25 cellular contexts compared by ENCODE assay signal in the genomic region with DNA sequence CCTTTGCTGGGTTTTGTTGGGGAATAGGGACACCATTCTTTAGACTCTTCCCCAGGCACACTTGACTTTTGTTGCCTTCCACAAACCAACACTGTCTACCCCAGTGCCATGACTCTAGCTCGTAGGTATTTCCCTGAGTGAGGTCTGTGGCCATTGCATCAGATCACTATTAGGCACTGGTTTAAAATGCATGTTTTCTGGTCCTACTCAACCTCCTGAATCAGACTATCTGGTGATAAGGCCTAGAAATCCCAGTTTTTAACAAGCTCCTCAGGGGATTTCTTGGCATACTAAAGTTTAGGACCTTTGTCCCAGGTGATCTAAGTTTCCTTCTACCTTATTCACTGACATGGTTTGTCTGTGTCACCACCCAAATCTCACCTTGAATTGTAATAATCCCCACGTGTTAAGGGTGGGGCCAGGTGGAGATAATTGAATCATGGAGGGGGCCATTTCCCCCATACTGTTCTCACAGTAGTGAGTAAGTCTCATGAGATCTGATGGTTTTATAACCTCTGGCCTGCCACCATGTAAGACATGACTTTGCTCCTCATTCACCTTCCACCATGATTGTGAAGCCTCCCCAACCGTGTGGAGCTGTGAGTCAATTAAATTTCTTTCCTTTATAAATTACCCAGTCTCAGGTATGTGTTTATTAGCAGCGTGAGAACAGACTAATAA.
DNase-seq lines count a peak whose midpoint lies in the region; ATAC-seq and TF ChIP-seq lines count a peak whose summit lies in the region.
"Had no signal": no experiment of that assay in that cellular context is flagged by ENCODE, and none has a peak within 500 bp of the region (broad histone marks: within the 10 kb centered on the region; RNA-seq: fewer than 3 reads in every experiment).

No MANE protein-coding gene starts in this region.

- H3K4me2 ChIP-seq in PC-3 (ENCODE audit: low read length) (no peak overlapping the region), mesendoderm (ENCODE audit: low read length) (no peak overlapping the region)

- no peak overlapping the region for H4K5ac ChIP-seq in mesendoderm (ENCODE audit: low read length)

- H4K20me1 ChIP-seq in PC-3 (ENCODE audit: low read length): no peaks in the 10 kb centered on the region

- ATAC-seq in PC-3: no peak
- no peak for ATAC-seq in WTC11
- ATAC-seq: activated naive CD8-positive, alpha-beta T cell treated with anti-CD3 and anti-CD28 coated beads, Interleukin-2, amount 50 U/mL, for 24 hours; esophagus mucosa; heart left ventricle; T-cell; upper lobe of right lung had no signal

- H3K36me3 ChIP-seq in PC-3 (ENCODE audit: low read depth, low read length) (no peaks in the 10 kb centered on the region), mesendoderm (ENCODE audit: control insufficient read depth, insufficient read depth, low read length) (no peaks in the 10 kb centered on the region)
- H3K36me3 ChIP-seq: HAP-1, heart left ventricle, left ventricle myocardium inferior, neutrophil, upper lobe of right lung had no signal

- POLR2A ChIA-PET in PC-3 (lab: Charles Lee; ENCODE audit: unreplicated experiment) (no interaction called here), WTC11 (lab: Charles Lee) (interaction anchor here (1.1 kb wide), 1 partner anchor 18 kb away, joined by 3 read pairs; no protein-coding TSS in a partner anchor)

- H3K79me1 ChIP-seq in mesendoderm (ENCODE audit: low read length): no peaks in the 10 kb centered on the region

- H3K18ac ChIP-seq in mesendoderm (ENCODE audit: low read length): no peak overlapping the region

- peak overlapping the region; percentile 3 for H3K4ac ChIP-seq in mesendoderm (ENCODE audit: low read depth, low read length)

- peak overlapping the region; percentile 43 for H2BK5ac ChIP-seq in mesendoderm (ENCODE audit: low read length)

- no peak overlapping the region for H3K27ac ChIP-seq in PC-3 (ENCODE audit: low read length)
- H3K27ac ChIP-seq in mesendoderm (ENCODE audit: low read depth, low read length): peak overlapping the region; percentile 45
- H3K27ac ChIP-seq: heart left ventricle, left ventricle myocardium inferior, neutrophil, upper lobe of right lung had no signal

- H3K27ac Mint-ChIP-seq in WTC11: no peak overlapping the region
- H3K27ac Mint-ChIP-seq: activated naive CD8-positive, alpha-beta T cell treated with anti-CD3 and anti-CD28 coated beads, Interleukin-2, amount 50 U/mL, for 24 hours; activated T-helper 2 cell treated with anti-CD3 and anti-CD28 coated beads, Interferon-gamma antibody, Interleukin-2, Interleukin-4, amounts not matched to agents 10 μg/mL and 5 μg/mL and 100 μg/mL, durations not matched to agents 14 hours and 24 hours and 36 hours; B cell; T-cell had no signal

- no peaks in the 10 kb centered on the region for H3K79me2 ChIP-seq in PC-3 (ENCODE audit: low read length)
- H3K79me2 ChIP-seq in mesendoderm (ENCODE audit: control insufficient read depth, insufficient read depth, low read length): no peaks in the 10 kb centered on the region

- no peak overlapping the region for H3K23ac ChIP-seq in mesendoderm (ENCODE audit: low read length)

- H2AFZ ChIP-seq in PC-3 (ENCODE audit: low read length): no peak overlapping the region

- whole genome bisulfite sequencing in mesendoderm (ENCODE audit: extremely low coverage, insufficient coverage, low lambda C conversion rate): no CpG with 5 or more reads among the region's 4 CpGs

- H3K27me3 ChIP-seq in PC-3 (ENCODE audit: low read length): no peaks in the 10 kb centered on the region
- no peaks in the 10 kb centered on the region for H3K27me3 ChIP-seq in mesendoderm (ENCODE audit: insufficient read depth, low read length, poor library complexity)

- no peak overlapping the region for H3K4me3 Mint-ChIP-seq in WTC11
- H3K4me3 Mint-ChIP-seq: activated naive CD8-positive, alpha-beta T cell treated with anti-CD3 and anti-CD28 coated beads, Interleukin-2, amount 50 U/mL, for 24 hours; B cell; central memory CD8-positive, alpha-beta T cell; T-cell had no signal

- H2AK5ac ChIP-seq in mesendoderm (ENCODE audit: low read length): no peak overlapping the region

- peaks cover 15% of the 10 kb centered on the region for H3K4me1 Mint-ChIP-seq in WTC11
- H3K4me1 Mint-ChIP-seq: activated naive CD8-positive, alpha-beta T cell treated with anti-CD3 and anti-CD28 coated beads, Interleukin-2, amount 50 U/mL, for 24 hours; B cell; central memory CD8-positive, alpha-beta T cell; T-cell had no signal

- no peaks in the 10 kb centered on the region for H3K4me1 ChIP-seq in PC-3 (ENCODE audit: insufficient read depth, low read length)
- H3K4me1 ChIP-seq in mesendoderm (ENCODE audit: control insufficient read depth, low read depth, low read length): peaks cover 5% of the 10 kb centered on the region
- H3K4me1 ChIP-seq: HAP-1, heart left ventricle, left ventricle myocardium inferior, upper lobe of right lung had no signal

- in situ Hi-C loops in ACHN (cut with HindIII; ENCODE audit: low pct_ligation_motif_present, low pct_unique_long_range_greater_than_20kb, low sequenced_read_pairs): no loop called here

- H2BK120ac ChIP-seq in mesendoderm (ENCODE audit: low read depth, low read length): no peak overlapping the region

- H2BK15ac ChIP-seq in mesendoderm (replicated peaks; ENCODE audit: low read depth): no peak overlapping the region

- intact Hi-C loops in PC-3 (cut with micrococcal nuclease): no loop called here

- H3K36me3 Mint-ChIP-seq in WTC11: no peaks in the 10 kb centered on the region
- H3K36me3 Mint-ChIP-seq: T-cell had no signal

- peak; percentile 52 for DNase-seq in ELR (ENCODE audit: low read depth)
- peak; percentile 16 for DNase-seq in PC-3
- peak; percentile 50 for DNase-seq in epithelial cell of esophagus (ENCODE audit: low read depth)
- peak; percentile 44 for DNase-seq in mesendoderm
- no peak for DNase-seq in ACHN
- no peak for DNase-seq in WTC11 (ENCODE audit: low spot score)
- DNase-seq in middle frontal gyrus (ENCODE audit: extremely low spot score, low spot score): no peak
- DNase-seq in NCI-H1694 treated with DMSO at 0.1 percent for 48 hours (lab: John Stamatoyannopoulos, UW): no peak
- DNase-seq: activated CD4-positive, alpha-beta T cell treated with anti-CD3 and anti-CD28 coated beads, Interleukin-2, amount 50 U/mL, for 1 hour; activated naive CD8-positive, alpha-beta T cell treated with anti-CD3 and anti-CD28 coated beads, Interleukin-2, amount 50 U/mL, for 24 hours; DMS79; heart left ventricle; left ventricle myocardium inferior; NCI-H1436; NCI-H2171; NCI-H748 treated with DMSO at 0.1 percent for 48 hours; SIG-M5; T-cell; upper lobe of right lung had no signal

- H4K8ac ChIP-seq in mesendoderm (ENCODE audit: low read depth, low read length): no peak overlapping the region

- H3K4me3 ChIP-seq in PC-3 (ENCODE audit: low read length) (no peak overlapping the region), epithelial cell of esophagus (ENCODE audit: low read length) (no peak overlapping the region), mesendoderm (ENCODE audit: low read length) (no peak overlapping the region)
- H3K4me3 ChIP-seq: HAP-1, heart left ventricle, left ventricle myocardium inferior, upper lobe of right lung had no signal

- CTCF ChIA-PET in PC-3 (lab: Charles Lee) (no interaction called here), WTC11 (lab: Charles Lee) (no interaction called here)

- TF ChIP-seq CTCF in PC-3 (conservative IDR thresholded peaks at IDR 0.05; ENCODE audit: low read depth, low read length) (no peak), epithelial cell of esophagus (IDR thresholded peaks at IDR 0.05; ENCODE audit: insufficient read depth, low read depth, low read length, missing control alignments) (no peak), WTC11 (IDR thresholded peaks at IDR 0.05) (no peak)

- no TSS peak for BruUV-seq in PC-3 (replicated peaks; lab: Mats Ljungman, UMichigan)

- no peak overlapping the region for H3K9ac ChIP-seq in PC-3 (ENCODE audit: low read length)
- H3K9ac ChIP-seq in mesendoderm (ENCODE audit: low read length): no peak overlapping the region

- no peaks in the 10 kb centered on the region for H3F3A ChIP-seq in PC-3 (ENCODE audit: low read length, unreplicated experiment)

- H3K9me3 ChIP-seq in PC-3 (ENCODE audit: low read length): no peaks in the 10 kb centered on the region
- H3K9me3 ChIP-seq: HAP-1, heart left ventricle, left ventricle myocardium inferior, neutrophil, upper lobe of right lung had no signal

- no peak overlapping the region for H3K56ac ChIP-seq in mesendoderm (ENCODE audit: low read length)

- H3K9me2 ChIP-seq in PC-3 (replicated peaks; ENCODE audit: low read length): no peaks in the 10 kb centered on the region

- H3K27me3 Mint-ChIP-seq in WTC11 (ENCODE audit: low read depth): peaks cover 11% of the 10 kb centered on the region

- peaks cover 17% of the 10 kb centered on the region for H3K9me3 Mint-ChIP-seq in WTC11
- H3K9me3 Mint-ChIP-seq: activated T-helper 2 cell treated with anti-CD3 and anti-CD28 coated beads, Interferon-gamma antibody, Interleukin-2, Interleukin-4, amounts not matched to agents 10 μg/mL and 5 μg/mL and 100 μg/mL, durations not matched to agents 14 hours and 24 hours and 36 hours; central memory CD8-positive, alpha-beta T cell had no signal

TF ChIP-seq in WTC11, 78 proteins besides CTCF, POLR2A, EP300 and RAD21 (continues in another document):
- TF ChIP-seq GTF2I (CRISPR knock-in tag; conservative IDR thresholded peaks at IDR 0.05): no peak
- TF ChIP-seq, protein P1, sequence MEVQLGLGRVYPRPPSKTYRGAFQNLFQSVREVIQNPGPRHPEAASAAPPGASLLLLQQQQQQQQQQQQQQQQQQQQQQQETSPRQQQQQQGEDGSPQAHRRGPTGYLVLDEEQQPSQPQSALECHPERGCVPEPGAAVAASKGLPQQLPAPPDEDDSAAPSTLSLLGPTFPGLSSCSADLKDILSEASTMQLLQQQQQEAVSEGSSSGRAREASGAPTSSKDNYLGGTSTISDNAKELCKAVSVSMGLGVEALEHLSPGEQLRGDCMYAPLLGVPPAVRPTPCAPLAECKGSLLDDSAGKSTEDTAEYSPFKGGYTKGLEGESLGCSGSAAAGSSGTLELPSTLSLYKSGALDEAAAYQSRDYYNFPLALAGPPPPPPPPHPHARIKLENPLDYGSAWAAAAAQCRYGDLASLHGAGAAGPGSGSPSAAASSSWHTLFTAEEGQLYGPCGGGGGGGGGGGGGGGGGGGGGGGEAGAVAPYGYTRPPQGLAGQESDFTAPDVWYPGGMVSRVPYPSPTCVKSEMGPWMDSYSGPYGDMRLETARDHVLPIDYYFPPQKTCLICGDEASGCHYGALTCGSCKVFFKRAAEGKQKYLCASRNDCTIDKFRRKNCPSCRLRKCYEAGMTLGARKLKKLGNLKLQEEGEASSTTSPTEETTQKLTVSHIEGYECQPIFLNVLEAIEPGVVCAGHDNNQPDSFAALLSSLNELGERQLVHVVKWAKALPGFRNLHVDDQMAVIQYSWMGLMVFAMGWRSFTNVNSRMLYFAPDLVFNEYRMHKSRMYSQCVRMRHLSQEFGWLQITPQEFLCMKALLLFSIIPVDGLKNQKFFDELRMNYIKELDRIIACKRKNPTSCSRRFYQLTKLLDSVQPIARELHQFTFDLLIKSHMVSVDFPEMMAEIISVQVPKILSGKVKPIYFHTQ (CRISPR knock-in tag; IDR thresholded peaks at IDR 0.05): no peak
- TF ChIP-seq ZBTB21 (CRISPR knock-in tag; IDR thresholded peaks at IDR 0.05; ENCODE audit: borderline replicate concordance): no peak

Comparison
In these comparisons a context has a peak if more than half of its experiments do, and no peak if none do; other contexts are left out.
1. DNase-seq: peak in ELR (single experiment), PC-3 (single experiment), epithelial cell of esophagus (single experiment) and mesendoderm (single experiment); none in ACHN (single experiment), WTC11 (single experiment), middle frontal gyrus (single experiment) and NCI-H1694 treated with DMSO at 0.1 percent for 48 hours (single experiment).